14 cellular contexts compared by ENCODE assay signal in the genomic region with DNA sequence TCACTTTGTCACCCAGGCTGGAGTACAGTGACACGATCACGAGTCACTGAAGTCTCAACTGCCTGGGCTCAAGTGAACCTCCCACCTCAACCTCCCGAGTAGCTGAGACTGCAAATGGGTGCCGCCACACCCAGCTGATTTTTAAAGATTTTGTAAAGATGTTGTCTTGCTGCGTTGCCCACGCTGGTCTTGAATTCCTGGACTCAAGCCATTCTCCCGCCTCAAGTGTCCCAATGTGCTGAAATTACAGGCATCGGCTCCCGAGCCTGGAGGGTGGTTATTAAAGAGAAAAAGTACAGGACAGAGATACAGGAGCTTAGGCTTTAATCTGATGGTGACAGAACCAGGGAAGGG. TPM values are rescaled to one million over a fixed set of nuclear protein-coding genes. Genes with fewer than 3 reads are reported as not detected.
DNase-seq lines count a peak whose midpoint lies in the region; ATAC-seq and TF ChIP-seq lines count a peak whose summit lies in the region.
"Had no signal": no experiment of that assay in that cellular context is flagged by ENCODE, and none has a peak within 500 bp of the region (broad histone marks: within the 10 kb centered on the region; RNA-seq: fewer than 3 reads in every experiment).

No MANE protein-coding gene starts in this region.

- H3K27me3 ChIP-seq in skeletal muscle satellite cell (ENCODE audit: control insufficient read depth, insufficient read depth, low read length), result no peaks in the 10 kb centered on the region

- no peak for TF ChIP-seq CTCF in WI38 (IDR thresholded peaks at IDR 0.05; ENCODE audit: low read depth, low read length)
- no peak for TF ChIP-seq CTCF in fibroblast of the aortic adventitia (IDR thresholded peaks at IDR 0.05; ENCODE audit: insufficient read depth, low read length)

- H3K4me3 Mint-ChIP-seq in T-helper 2 cell treated with Interferon-gamma antibody and Interleukin-4, amounts not matched to agents 5 μg/mL and 100 μg/mL, for 36 hours, result peak overlapping the region; percentile 51

- H3K9me3 ChIP-seq in skeletal muscle satellite cell (replicated peaks; ENCODE audit: low read length), result peaks cover 5% of the 10 kb centered on the region

- peaks cover 10% of the 10 kb centered on the region for H3K36me3 ChIP-seq in skeletal muscle satellite cell (ENCODE audit: insufficient read depth, low read length)

- H3K9ac ChIP-seq in skeletal muscle satellite cell (ENCODE audit: low read depth, low read length), result no peak overlapping the region

- no peak for ATAC-seq in HG03457 (IDR thresholded peaks at IDR 0.05; ENCODE audit: unreplicated experiment)
- ATAC-seq: A549 had no signal

- H3K27ac Mint-ChIP-seq in T-helper 2 cell treated with Interferon-gamma antibody and Interleukin-4, amounts not matched to agents 5 μg/mL and 100 μg/mL, for 36 hours, result no peak overlapping the region

- DNase-seq in T-helper 2 cell treated with Interferon-gamma antibody and Interleukin-4, amounts not matched to agents 5 μg/mL and 100 μg/mL, for 36 hours (ENCODE audit: low spot score), result no peak
- DNase-seq in T-helper 2 cell (no peak), fibroblast of the aortic adventitia (ENCODE audit: low read depth) (peak; percentile 16), NCI-H774 (lab: John Stamatoyannopoulos, UW) (no peak)
- DNase-seq in activated T-cell treated with anti-CD3 and anti-CD28 coated beads, Interleukin-2, amount 50 U/mL, for 1 hour, result no peak
- DNase-seq: activated effector memory CD4-positive, alpha-beta T cell treated with Interleukin-2 at 50 U/mL for 16 hours; DMS79; GOT3; NCI-H1417; NCI-H524 treated with DMSO at 0.1 percent for 48 hours had no signal

- H3K4me2 ChIP-seq in skeletal muscle satellite cell (ENCODE audit: low read length), result peak overlapping the region; percentile 16

- peaks cover 10% of the 10 kb centered on the region for H3K4me1 ChIP-seq in skeletal muscle satellite cell (ENCODE audit: control insufficient read depth, insufficient read depth, low read length)

- H3K4me1 Mint-ChIP-seq in T-helper 2 cell treated with Interferon-gamma antibody and Interleukin-4, amounts not matched to agents 5 μg/mL and 100 μg/mL, for 36 hours (ENCODE audit: low read depth), result peaks cover 13% of the 10 kb centered on the region

- peak overlapping the region; percentile 14; the same call in 1 of the 2 replicates for H3K4me3 ChIP-seq in WI38 (ENCODE audit: low read depth, low read length)
- peak overlapping the region; percentile 32 for H3K4me3 ChIP-seq in fibroblast of the aortic adventitia (ENCODE audit: low read depth, low read length)
- H3K4me3 ChIP-seq in skeletal muscle satellite cell (ENCODE audit: low read length), result no peak overlapping the region
- H3K4me3 ChIP-seq: A549 had no signal

- H3K27me3 Mint-ChIP-seq in T-helper 2 cell treated with Interferon-gamma antibody and Interleukin-4, amounts not matched to agents 5 μg/mL and 100 μg/mL, for 36 hours (ENCODE audit: low read depth), result no peaks in the 10 kb centered on the region

- peaks cover 8% of the 10 kb centered on the region for H3K9me3 Mint-ChIP-seq in T-helper 2 cell treated with Interferon-gamma antibody and Interleukin-4, amounts not matched to agents 5 μg/mL and 100 μg/mL, for 36 hours

- H3K36me3 Mint-ChIP-seq in T-helper 2 cell treated with Interferon-gamma antibody and Interleukin-4, amounts not matched to agents 5 μg/mL and 100 μg/mL, for 36 hours (ENCODE audit: low read depth), result peaks cover 9% of the 10 kb centered on the region

RNA-seq across cellular contexts. Expression of gene KCTD7, which starts 55.1 kb away (rescaled TPM):
- total RNA-seq in fibroblast of the aortic adventitia (ENCODE audit: low replicate concordance), result 9.4 and 10.6 TPM in 2 replicates
- total RNA-seq in skeletal muscle satellite cell (2012; rRNA removed), result 5.1 and 7.6 TPM in 2 replicates

RNA-seq across cellular contexts. Expression of gene RABGEF1, which starts 56.8 kb away (rescaled TPM):
- 57.8 and 75.6 TPM in 2 replicates for total RNA-seq in fibroblast of the aortic adventitia (ENCODE audit: low replicate concordance)
- 44.1 and 48.7 TPM in 2 replicates for total RNA-seq in skeletal muscle satellite cell (2012; rRNA removed)
